7 cellular contexts compared by ENCODE assay signal in the genomic region with DNA sequence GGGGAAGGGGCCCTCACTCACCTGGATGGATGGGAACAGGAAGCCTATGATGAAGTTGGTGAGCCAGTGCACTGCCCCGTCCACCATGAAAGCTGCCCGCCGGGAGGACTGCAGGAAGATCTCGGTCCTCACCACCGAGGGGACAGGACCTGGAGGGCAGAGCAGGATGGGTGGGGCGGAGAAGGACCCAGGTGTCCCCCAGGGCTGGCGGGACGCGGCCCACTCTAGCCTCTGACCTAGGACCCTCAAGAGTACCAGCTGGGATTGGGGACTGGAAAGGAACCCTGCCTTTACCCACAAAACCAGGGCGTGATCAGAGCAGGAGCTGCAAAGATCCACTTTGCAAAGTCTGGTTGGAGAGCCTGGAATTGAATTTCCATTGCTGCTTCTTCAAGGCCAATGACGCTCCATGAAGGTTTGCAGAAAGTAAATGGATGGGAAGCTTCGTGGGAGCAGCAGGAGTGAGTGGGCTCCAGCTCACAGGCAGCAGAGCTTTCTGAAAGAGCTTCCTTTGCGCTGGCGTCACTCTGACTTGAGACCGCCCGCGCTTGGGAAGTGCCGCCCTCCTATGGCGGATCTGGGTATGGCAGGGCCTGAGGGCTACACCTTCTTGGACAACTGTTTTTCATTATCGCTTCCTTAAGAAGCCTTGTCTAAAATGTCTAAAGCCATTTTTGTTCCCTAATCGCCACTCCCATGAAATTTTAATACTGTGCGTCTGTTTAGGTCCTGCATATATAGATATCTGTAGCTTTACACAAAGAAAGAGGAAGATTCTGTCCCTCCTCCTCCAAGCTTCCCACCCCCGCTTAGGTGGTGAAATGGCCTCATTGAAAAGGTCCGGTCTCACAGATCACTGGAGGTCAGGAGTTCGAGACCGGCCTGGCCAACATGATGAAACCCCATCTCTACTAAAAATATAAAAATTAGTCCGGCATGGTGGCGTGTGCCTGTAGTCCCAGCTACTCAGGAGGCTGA.
DNase-seq lines count a peak whose midpoint lies in the region; ATAC-seq and TF ChIP-seq lines count a peak whose summit lies in the region.

No MANE protein-coding gene starts in this region.

- peak; percentile 99 for TF ChIP-seq CTCF in GM12872 (IDR thresholded peaks at IDR 0.05; ENCODE audit: insufficient read depth, low read depth, low read length)

- no peak for ATAC-seq in GM18907 (IDR thresholded peaks at IDR 0.05; ENCODE audit: unreplicated experiment)

- peak; percentile 85 to 87 for DNase-seq in Kasumi-1 (lab: John Stamatoyannopoulos, UW)
- DNase-seq in T-helper 9 cell, result peak; percentile 76
- DNase-seq in amygdala (lab: John Stamatoyannopoulos, UW), result peak in 43 of 56 donors; percentile 3 to 74 (median 33)
- DNase-seq in hepatic stellate cell (ENCODE audit: low spot score), result peak; percentile 89
- peak; percentile 54 for DNase-seq in skeletal muscle cell (ENCODE audit: low read depth)

- no peak overlapping the region for H3K4me3 ChIP-seq in skeletal muscle cell (ENCODE audit: low read depth, low read length)

Comparison
In these comparisons a context has a peak if more than half of its experiments do, and no peak if none do; other contexts are left out.
1. DNase-seq: peak in every context shown above with its lines; median percentile 89 in hepatic stellate cell; 86 in Kasumi-1; 76 in T-helper 9 cell; 54 in skeletal muscle cell; 33 in amygdala.